18 cellular contexts compared by ENCODE assay signal in the genomic region with DNA sequence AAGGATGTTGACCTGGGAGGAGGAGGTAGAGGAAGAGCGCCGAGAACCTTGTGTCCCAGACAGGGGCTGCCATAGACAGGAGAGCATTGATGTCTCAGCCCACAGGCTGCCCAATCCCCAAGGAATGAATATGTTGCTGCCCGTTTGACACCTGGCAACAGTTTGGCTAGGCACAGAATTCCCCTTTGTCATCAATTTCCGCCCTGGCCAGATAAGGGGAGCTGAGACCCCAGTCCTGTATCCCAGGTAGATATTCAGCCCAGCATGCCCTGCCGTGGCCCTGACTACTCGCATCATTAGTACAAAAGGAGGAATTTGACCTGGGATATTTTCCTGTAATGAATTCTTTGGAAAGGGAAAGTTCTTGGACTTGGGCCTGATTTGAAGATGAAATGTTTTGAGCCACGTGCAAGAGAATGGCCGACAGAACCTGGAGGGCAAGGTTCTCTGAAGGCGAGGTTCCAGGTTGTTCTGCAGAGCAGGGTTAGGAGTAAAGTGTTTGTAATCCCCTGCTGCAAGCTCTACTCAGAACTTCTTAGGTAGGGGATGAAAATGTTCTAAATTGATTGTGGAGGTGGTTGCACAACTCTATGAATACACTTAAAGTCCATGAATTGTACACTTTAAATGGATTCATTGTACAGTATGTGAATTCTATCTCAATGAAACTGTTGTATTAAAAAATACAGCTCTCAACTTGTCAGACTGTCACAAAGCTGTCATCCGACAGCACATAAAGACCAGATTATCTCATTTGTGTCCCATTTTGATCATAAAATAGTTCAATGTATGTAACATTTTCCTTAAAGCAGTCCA.
DNase-seq lines count a peak whose midpoint lies in the region; ATAC-seq and TF ChIP-seq lines count a peak whose summit lies in the region.
"Had no signal": no experiment of that assay in that cellular context is flagged by ENCODE, and none has a peak within 500 bp of the region (broad histone marks: within the 10 kb centered on the region; RNA-seq: fewer than 3 reads in every experiment).

No MANE protein-coding gene starts in this region.

- no peak overlapping the region for H2BK15ac ChIP-seq in H9 (ENCODE audit: low read depth, low read length)

- ATAC-seq in left lung, result peak; percentile 19
- ATAC-seq: HCT116 had no signal

- no peak overlapping the region for H2BK20ac ChIP-seq in H9 (ENCODE audit: low read depth, low read length, poor library complexity, severe bottlenecking)

- H2AK5ac ChIP-seq in H9 (ENCODE audit: insufficient read length, low read length), result no peak overlapping the region

- intact Hi-C loops in activated T-helper 1 cell treated with anti-CD3 and anti-CD28 coated beads, Interleukin-12 subunit alpha, Interleukin-12 subunit beta, Interleukin-2, Interleukin-4 antibody, amounts not matched to agents 30 ng/mL and 10 ng/mL and 1 ng/mL, durations not matched to agents 14 hours and 24 hours and 36 hours (cut with micrococcal nuclease), result loop anchor here (2.0 kb wide), 1 partner anchor 14 kb away; no protein-coding TSS in a partner anchor
- intact Hi-C loops in left lung (cut with DNase I), result no loop called here
- intact Hi-C loops in posterior vena cava (cut with DNase I), result no loop called here

- H3K4me2 ChIP-seq in H9 (ENCODE audit: insufficient read depth, insufficient read length, low read length), result no peak overlapping the region
- H3K4me2 ChIP-seq: SK-N-SH had no signal

- H3K4me1 Mint-ChIP-seq in H9, result no peaks in the 10 kb centered on the region
- H3K4me1 Mint-ChIP-seq in activated T-helper 1 cell treated with anti-CD3 and anti-CD28 coated beads, Interleukin-12 subunit alpha, Interleukin-12 subunit beta, Interleukin-2, Interleukin-4 antibody, amounts not matched to agents 30 ng/mL and 10 ng/mL and 1 ng/mL, durations not matched to agents 14 hours and 24 hours and 36 hours (ENCODE audit: low read depth), result peaks cover 35% of the 10 kb centered on the region

- H3K9me3 ChIP-seq in H9 (ENCODE audit: control insufficient read depth, low read depth, low read length) (no peaks in the 10 kb centered on the region), left lung (no peaks in the 10 kb centered on the region)
- H3K9me3 ChIP-seq: SK-N-SH had no signal

- H3K56ac ChIP-seq in H9 (ENCODE audit: insufficient read length, low read depth, low read length), result no peak overlapping the region

- H3K36me3 Mint-ChIP-seq in H9 (ENCODE audit: insufficient read depth in 1 of 3, low read depth in 3 of 3), result peaks cover 0 to 3% (median 0%) of the 10 kb centered on the region in 3 experiments; a peak in 2 of 7 replicates
- H3K36me3 Mint-ChIP-seq in activated T-helper 1 cell treated with anti-CD3 and anti-CD28 coated beads, Interleukin-12 subunit alpha, Interleukin-12 subunit beta, Interleukin-2, Interleukin-4 antibody, amounts not matched to agents 30 ng/mL and 10 ng/mL and 1 ng/mL, durations not matched to agents 14 hours and 24 hours and 36 hours (ENCODE audit: low read depth), result peaks cover 20% of the 10 kb centered on the region

- H3K4me3 Mint-ChIP-seq in H9, result no peak overlapping the region
- H3K4me3 Mint-ChIP-seq in activated T-helper 1 cell treated with anti-CD3 and anti-CD28 coated beads, Interleukin-12 subunit alpha, Interleukin-12 subunit beta, Interleukin-2, Interleukin-4 antibody, amounts not matched to agents 30 ng/mL and 10 ng/mL and 1 ng/mL, durations not matched to agents 14 hours and 24 hours and 36 hours, result no peak overlapping the region

- no peak overlapping the region for H4K5ac ChIP-seq in H9 (ENCODE audit: insufficient read length, low read depth, low read length)

- no peaks in the 10 kb centered on the region for H3K79me2 ChIP-seq in H9 (ENCODE audit: insufficient read depth, low read length)

- no peak overlapping the region for H4K91ac ChIP-seq in H9 (ENCODE audit: insufficient read length, low read depth, low read length)

- H2BK5ac ChIP-seq in H9 (ENCODE audit: insufficient read length, low read length), result no peak overlapping the region

- H3K27me3 Mint-ChIP-seq in H9 (ENCODE audit: low read depth), result peaks cover 4% of the 10 kb centered on the region; the same call in 1 of the 2 replicates
- no peaks in the 10 kb centered on the region for H3K27me3 Mint-ChIP-seq in activated T-helper 1 cell treated with anti-CD3 and anti-CD28 coated beads, Interleukin-12 subunit alpha, Interleukin-12 subunit beta, Interleukin-2, Interleukin-4 antibody, amounts not matched to agents 30 ng/mL and 10 ng/mL and 1 ng/mL, durations not matched to agents 14 hours and 24 hours and 36 hours (ENCODE audit: insufficient read depth)

- H3K23ac ChIP-seq in H9 (ENCODE audit: insufficient read length, low read depth, low read length), result no peak overlapping the region

- peaks cover 0 to 3% of the 10 kb centered on the region in 2 donors for H3K36me3 ChIP-seq in left lung

- H4K8ac ChIP-seq in H9 (replicated peaks; ENCODE audit: insufficient read length, low read depth, low read length), result no peak overlapping the region

- H3K4ac ChIP-seq in H9 (ENCODE audit: low read depth, low read length), result no peak overlapping the region

- H3K27me3 ChIP-seq in H9 (ENCODE audit: insufficient read depth, low read length) (no peaks in the 10 kb centered on the region), left lung (no peaks in the 10 kb centered on the region)

- H3K4me1 ChIP-seq in H9 (ENCODE audit: insufficient read depth, low read length), result no peaks in the 10 kb centered on the region
- H3K4me1 ChIP-seq in left lung, result no peaks in the 10 kb centered on the region

- no peak overlapping the region for H3T11ph ChIP-seq in H9 (ENCODE audit: low read length)

- no peak overlapping the region for H3K9ac ChIP-seq in H9 (ENCODE audit: extremely low read depth, insufficient read length, low read length)
- H3K9ac ChIP-seq: GM23248, SK-N-SH had no signal

- no peaks in the 10 kb centered on the region for H4K20me1 ChIP-seq in H9 (ENCODE audit: control insufficient read depth, insufficient read depth, insufficient read length)

- peak overlapping the region in 1 of 3 experiments; percentile 66; a peak in 1 of 7 replicates for H3K27ac Mint-ChIP-seq in H9
- peak overlapping the region; percentile 29 for H3K27ac Mint-ChIP-seq in activated T-helper 1 cell treated with anti-CD3 and anti-CD28 coated beads, Interleukin-12 subunit alpha, Interleukin-12 subunit beta, Interleukin-2, Interleukin-4 antibody, amounts not matched to agents 30 ng/mL and 10 ng/mL and 1 ng/mL, durations not matched to agents 14 hours and 24 hours and 36 hours

- WGBS in H9 (ENCODE audit: extremely low coverage, insufficient read length, low lambda C conversion rate), result no CpG with 5 or more reads among the region's 10 CpGs

- H3K27ac ChIP-seq in H9 (ENCODE audit: insufficient read length, low read depth, low read length) (no peak overlapping the region), left lung (no peak overlapping the region)
- H3K27ac ChIP-seq: GM23248 had no signal

- no peak for DNase-seq in H9
- no peak for DNase-seq in activated T-helper 1 cell treated with anti-CD3 and anti-CD28 coated beads, Interleukin-12 subunit alpha, Interleukin-12 subunit beta, Interleukin-2, Interleukin-4 antibody, amounts not matched to agents 30 ng/mL and 10 ng/mL and 1 ng/mL, durations not matched to agents 14 hours and 24 hours and 36 hours (ENCODE audit: low spot score)
- peak in 1 of 2 donors; percentile 6 for DNase-seq in left lung
- peak; percentile 59 for DNase-seq in posterior vena cava (ENCODE audit: low spot score)
- no peak for DNase-seq in DMS53 (lab: John Stamatoyannopoulos, UW)
- DNase-seq in NCI-H2107 (lab: John Stamatoyannopoulos, UW), result no peak
- no peak for DNase-seq in UCSD-AML1 (lab: John Stamatoyannopoulos, UW; ENCODE audit: unreplicated experiment)
- DNase-seq: COR-L47, GF-D8, GM23248, KG1, NCI-H187, NCI-H2227 treated with DMSO at 0.1 percent for 48 hours, NCI-H510A treated with DMSO at 0.1 percent for 48 hours, NCI-H774, SHP77, SK-N-SH had no signal

- H3K23me2 ChIP-seq in H9 (ENCODE audit: insufficient read length, low read depth, low read length, poor library complexity, severe bottlenecking), result no peaks in the 10 kb centered on the region

- H3K9me3 Mint-ChIP-seq in H9, result no peaks in the 10 kb centered on the region
- H3K9me3 Mint-ChIP-seq in activated T-helper 1 cell treated with anti-CD3 and anti-CD28 coated beads, Interleukin-12 subunit alpha, Interleukin-12 subunit beta, Interleukin-2, Interleukin-4 antibody, amounts not matched to agents 30 ng/mL and 10 ng/mL and 1 ng/mL, durations not matched to agents 14 hours and 24 hours and 36 hours, result no peaks in the 10 kb centered on the region

- no peaks in the 10 kb centered on the region for H3K79me1 ChIP-seq in H9 (ENCODE audit: insufficient read depth, low read depth, low read length, poor library complexity, severe bottlenecking)

- no peak overlapping the region for H2BK12ac ChIP-seq in H9 (ENCODE audit: insufficient read length, low read depth, low read length)

- peak overlapping the region; percentile 3; the same call in 1 of the 2 replicates for H3K14ac ChIP-seq in H9 (ENCODE audit: insufficient read depth, low read length)

- no peak overlapping the region for H3K4me3 ChIP-seq in left lung
- H3K4me3 ChIP-seq: GM23248 had no signal

- no peak overlapping the region for H2AFZ ChIP-seq in H9 (ENCODE audit: low read length)
- H2AFZ ChIP-seq: GM23248 had no signal

- no peak for TF ChIP-seq CTCF in H9 (conservative IDR thresholded peaks at IDR 0.05)
- TF ChIP-seq CTCF in left lung (IDR thresholded peaks at IDR 0.05), result no peak

- H2BK120ac ChIP-seq in H9 (ENCODE audit: low read depth, low read length, poor library complexity, severe bottlenecking), result no peak overlapping the region

- H3K18ac ChIP-seq in H9 (ENCODE audit: insufficient read length, low read depth, low read length), result no peak overlapping the region
